In genomic region chr1:144049365-144049764, GRCh38 we compare ENCODE assay signal across 6 cellular contexts.
DNase-seq lines count a peak whose midpoint lies in the region; ATAC-seq and TF ChIP-seq lines count a peak whose summit lies in the region.
"Not testable (repeated sequence)": the region's sequence is repeated elsewhere in the genome, so short reads cannot be mapped to it uniquely, and the experiment has no call there.

No MANE protein-coding gene starts in this region.

- not testable (repeated sequence) for H3K27me3 ChIP-seq in heart left ventricle; right cardiac atrium (ENCODE audit: control insufficient read depth, insufficient read depth); left lung

- H3K36me3 ChIP-seq in heart left ventricle, left lung: not testable (repeated sequence)

- intact Hi-C loops in Right ventricle myocardium inferior (cut with DNase I); heart left ventricle (cut with DNase I); left cardiac atrium (cut with DNase I); right cardiac atrium (cut with DNase I); left lung (cut with DNase I); sciatic nerve (cut with DNase I): not testable (repeated sequence)

- H3K4me1 ChIP-seq in heart left ventricle; right cardiac atrium (ENCODE audit: control insufficient read depth, insufficient read depth, low read length); left lung: not testable (repeated sequence)

- H3K9me3 ChIP-seq in heart left ventricle; right cardiac atrium (ENCODE audit: control insufficient read depth, low read length); left lung: not testable (repeated sequence)

- not testable (repeated sequence) for DNase-seq in Right ventricle myocardium inferior (ENCODE audit: missing footprints); heart left ventricle; left cardiac atrium; right cardiac atrium; left lung; sciatic nerve (ENCODE audit: low spot score)

- not testable (repeated sequence) for H3K27ac ChIP-seq in heart left ventricle; right cardiac atrium (ENCODE audit: low read length); left lung

- ATAC-seq in Right ventricle myocardium inferior, result peak; percentile 60
- ATAC-seq in heart left ventricle, result peak in 3 of 4 donors; percentile 41 to 72 (median 57)
- peak; percentile 23 to 67 for ATAC-seq in left cardiac atrium
- peak; percentile 44 to 69 for ATAC-seq in right cardiac atrium
- ATAC-seq in left lung, result peak; percentile 61
- ATAC-seq in sciatic nerve, result peak; percentile 84

- TF ChIP-seq CTCF in heart left ventricle (IDR thresholded peaks at IDR 0.05); left lung (IDR thresholded peaks at IDR 0.05): not testable (repeated sequence)

- H3K4me3 ChIP-seq in heart left ventricle; right cardiac atrium (ENCODE audit: low read length); left lung: not testable (repeated sequence)

- not testable (repeated sequence) for TF ChIP-seq POLR2A in heart left ventricle (IDR thresholded peaks at IDR 0.05)

- WGBS in heart left ventricle, 4 donors, result no CpG with 5 or more reads among the region's 5 CpGs
- no CpG with 5 or more reads among the region's 5 CpGs for WGBS in right cardiac atrium
